Comparison of ENCODE assay signal across 2 cellular contexts in genomic region chr3:19948192-19948591, GRCh38.
TF ChIP-seq lines count a peak whose summit lies in the region.

No MANE protein-coding gene starts in this region.

TF ChIP-seq in GM23338, 12 proteins besides CTCF, POLR2A, EP300 and RAD21 (continued from another document):
- no peak for TF ChIP-seq ZNF462 (CRISPR knock-in tag; IDR thresholded peaks at IDR 0.05)

TF ChIP-seq in WTC11, 78 proteins besides CTCF, POLR2A, EP300 and RAD21 (continued from another document):
- no peak for TF ChIP-seq ZNF532 (CRISPR knock-in tag; IDR thresholded peaks at IDR 0.05; ENCODE audit: borderline replicate concordance)
- TF ChIP-seq SMAD3 (CRISPR knock-in tag; IDR thresholded peaks at IDR 0.05; ENCODE audit: borderline replicate concordance): no peak
- no peak for TF ChIP-seq MXD4 (CRISPR knock-in tag; IDR thresholded peaks at IDR 0.05; ENCODE audit: borderline replicate concordance)
- TF ChIP-seq TCF7 (CRISPR knock-in tag; IDR thresholded peaks at IDR 0.05; ENCODE audit: low read depth): no peak
- no peak for TF ChIP-seq CBFB (CRISPR knock-in tag; IDR thresholded peaks at IDR 0.05; ENCODE audit: low read depth)
- TF ChIP-seq PRRX2 (CRISPR knock-in tag; IDR thresholded peaks at IDR 0.05): no peak
- no peak for TF ChIP-seq FOXJ3 (CRISPR knock-in tag; IDR thresholded peaks at IDR 0.05; ENCODE audit: borderline replicate concordance)
- no peak for TF ChIP-seq HMGXB4 (CRISPR knock-in tag; IDR thresholded peaks at IDR 0.05)
- no peak for TF ChIP-seq MYBL2 (CRISPR knock-in tag; IDR thresholded peaks at IDR 0.05)
